ENCODE assay signal across 1 cellular context in the genomic region with DNA sequence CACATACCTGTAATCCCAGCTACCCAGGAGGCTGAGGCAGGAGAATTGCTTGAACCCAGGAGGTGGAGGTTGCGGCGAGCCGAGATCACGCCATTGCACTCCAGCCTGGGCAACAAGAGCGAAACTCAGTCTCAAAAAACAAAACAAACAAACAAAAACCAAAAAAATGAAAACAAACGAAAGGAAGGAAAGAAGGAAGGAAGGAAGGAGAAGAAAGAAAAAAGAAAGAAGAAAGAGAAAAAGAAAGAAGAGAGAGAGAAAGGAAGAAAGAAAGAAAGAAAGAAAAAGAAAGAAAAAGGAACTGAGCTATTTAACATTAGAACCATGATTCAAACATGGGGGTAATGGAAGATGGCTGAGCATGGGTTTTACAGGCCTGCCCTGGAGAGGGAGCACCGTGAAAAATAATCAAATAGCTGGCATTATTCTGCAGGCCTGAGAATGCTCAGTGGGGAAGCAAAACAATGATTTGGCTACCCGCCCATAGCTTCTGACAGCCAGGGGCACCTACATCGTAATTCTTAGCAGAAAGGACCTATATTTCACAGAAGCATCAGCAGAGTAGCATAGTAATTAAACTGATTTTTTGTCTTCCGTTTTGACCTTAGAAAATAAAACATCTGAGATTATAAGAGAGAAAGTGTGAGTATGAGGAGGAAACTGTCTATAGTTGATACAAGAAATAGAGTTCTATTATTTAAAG.
TF ChIP-seq lines count a peak whose summit lies in the region.

No MANE protein-coding gene starts in this region.

TF ChIP-seq in endothelial cell of umbilical vein, 7 proteins besides CTCF, POLR2A, EP300 and RAD21 (continued from another document):
- no peak for TF ChIP-seq POLR2AphosphoS5 (IDR thresholded peaks at IDR 0.05; ENCODE audit: insufficient read depth, low read depth, low read length)
- TF ChIP-seq, protein P1, sequence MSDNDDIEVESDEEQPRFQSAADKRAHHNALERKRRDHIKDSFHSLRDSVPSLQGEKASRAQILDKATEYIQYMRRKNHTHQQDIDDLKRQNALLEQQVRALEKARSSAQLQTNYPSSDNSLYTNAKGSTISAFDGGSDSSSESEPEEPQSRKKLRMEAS (IDR thresholded peaks at IDR 0.05; ENCODE audit: insufficient read depth, insufficient read length), result no peak
- no peak for TF ChIP-seq MYC (IDR thresholded peaks at IDR 0.05; ENCODE audit: low read depth, low read length)
- TF ChIP-seq FOS (IDR thresholded peaks at IDR 0.05; ENCODE audit: borderline replicate concordance, insufficient read depth, low read length), result no peak
- no peak for TF ChIP-seq EZH2 (IDR thresholded peaks at IDR 0.05; ENCODE audit: borderline replicate concordance, low read depth, low read length, severe bottlenecking)
- no peak for TF ChIP-seq JUN (IDR thresholded peaks at IDR 0.05; ENCODE audit: borderline replicate concordance, insufficient read depth, insufficient read length, low read depth)
